ENCODE assay signal across 8 cellular contexts in genomic region chr2:85243101-85244072, GRCh38.
DNase-seq lines count a peak whose midpoint lies in the region; ATAC-seq, FAIRE-seq and TF ChIP-seq lines count a peak whose summit lies in the region.
"Had no signal": no experiment of that assay in that cellular context is flagged by ENCODE, and none has a peak within 500 bp of the region (broad histone marks: within the 10 kb centered on the region; RNA-seq: fewer than 3 reads in every experiment).

No MANE protein-coding gene starts in this region.

- no peak overlapping the region for H3K4me2 ChIP-seq in GM12878 (ENCODE audit: control insufficient read depth, insufficient read depth)

- no peaks in the 10 kb centered on the region for H3K36me3 ChIP-seq in GM12878 (ENCODE audit: control insufficient read depth in 2 of 2, insufficient read depth in 2 of 2, low read length in 1 of 2)

- peaks cover 15% of the 10 kb centered on the region for H3K36me3 Mint-ChIP-seq in type B pancreatic cell
- H3K36me3 Mint-ChIP-seq: T-cell had no signal

- H3K9me3 Mint-ChIP-seq in type B pancreatic cell = no peaks in the 10 kb centered on the region
- H3K9me3 Mint-ChIP-seq: T-cell had no signal

- FAIRE-seq in GM12878 (lab: Jason Lieb, UNC) = no peak

- H2AFZ ChIP-seq in GM12878 (ENCODE audit: control insufficient read depth, low read depth, low read length) = no peak overlapping the region

- peak; percentile 16; the same call in 1 of the 2 replicates for TF ChIP-seq RAD21 in GM12878 (IDR thresholded peaks at IDR 0.05; ENCODE audit: insufficient read depth, low read depth, low read length)

- no peak for TF ChIP-seq POLR2A in GM12878 (IDR thresholded peaks at IDR 0.05; ENCODE audit: low read depth, low read length)

- H3K4me3 ChIP-seq in GM12878 = no peak overlapping the region

- DNase-seq in GM13977 (ENCODE audit: low spot score) (peak; percentile 45), NCI-H1930 (lab: John Stamatoyannopoulos, UW) (peak; percentile 21 to 55), GM12878 (ENCODE audit: low read depth, low spot score) (no peak), left lobe of liver (ENCODE audit: low spot score) (no peak), type B pancreatic cell (ENCODE audit: extremely low spot score, unreplicated experiment) (no peak)

- TF ChIP-seq EP300 in GM12878 (IDR thresholded peaks at IDR 0.05; ENCODE audit: borderline replicate concordance in 1 of 2, control insufficient read depth in 1 of 2, low read depth in 2 of 2, low read length in 2 of 2) = no peak

- H3K27me3 Mint-ChIP-seq in type B pancreatic cell = no peaks in the 10 kb centered on the region

- no peak overlapping the region for H3K4me3 Mint-ChIP-seq in type B pancreatic cell
- H3K4me3 Mint-ChIP-seq: T-cell had no signal

- H3K27ac ChIP-seq in GM12878 (ENCODE audit: control insufficient read depth, insufficient read depth) = no peak overlapping the region

- H3K27ac Mint-ChIP-seq in type B pancreatic cell = peak overlapping the region; percentile 38
- H3K27ac Mint-ChIP-seq: T-cell had no signal

- no TSS peak for BruUV-seq in GM12878 (replicated peaks; lab: Mats Ljungman, UMichigan)

- H3K79me2 ChIP-seq in GM12878 (ENCODE audit: control insufficient read depth, insufficient read depth, low read length) = no peaks in the 10 kb centered on the region

- H3K4me1 Mint-ChIP-seq in type B pancreatic cell (ENCODE audit: unreplicated experiment) = peaks cover 57% of the 10 kb centered on the region

- RAD21 ChIA-PET in GM12878 (lab: Charles Lee; ENCODE audit: unreplicated experiment) = interaction anchor here (0.5 kb wide), 1 partner anchor 97 kb away, joined by 5 read pairs; no protein-coding TSS in a partner anchor

- H3K9ac ChIP-seq in GM12878 (ENCODE audit: control insufficient read depth, insufficient read depth, low read length) = no peak overlapping the region

- in situ Hi-C loops in GM13977 (cut with MboI; ENCODE audit: low pct_unique_long_range_greater_than_20kb, low sequenced_read_pairs, unreplicated experiment) = no loop called here
- in situ Hi-C loops in GM12878 (cut with MboI) = no loop called here

- intact Hi-C loops in GM12878 (cut with micrococcal nuclease; ENCODE audit: unreplicated experiment) = loop anchor here (1.0 kb wide), 1 partner anchor 176 kb away; no protein-coding TSS in a partner anchor

- ATAC-seq in GM12878 (peak; percentile 69), left lobe of liver (peak; percentile 83), GM21381 (IDR thresholded peaks at IDR 0.05; ENCODE audit: unreplicated experiment) (no peak), HG03196 (IDR thresholded peaks at IDR 0.05; ENCODE audit: unreplicated experiment) (no peak)
- ATAC-seq: T-cell had no signal

- no peaks in the 10 kb centered on the region for H3K9me3 ChIP-seq in GM12878 (replicated peaks; ENCODE audit: control insufficient read depth, insufficient read depth, low read length)

- SMC1A ChIA-PET in GM12878 (lab: Charles Lee; ENCODE audit: uncharacterized antibody, unreplicated experiment) = no interaction called here

- H3K27me3 ChIP-seq in GM12878 (replicated peaks in 1 of 2; ENCODE audit: control insufficient read depth in 2 of 2, insufficient read depth in 2 of 2, low read length in 1 of 2) = peaks cover 0 to 2% of the 10 kb centered on the region in 2 experiments; a peak in 2 of 4 replicates

- 39% methylated on average over 24 of the region's 24 CpGs for WGBS in GM12878 (ENCODE audit: insufficient coverage, insufficient replicate concordance, low lambda C conversion rate, missing lambda C conversion rate)

- TF ChIP-seq CTCF in GM13977 (IDR thresholded peaks at IDR 0.05; ENCODE audit: extremely low read depth, insufficient read depth, missing control alignments) = peak; percentile 37
- peak; percentile 36 to 60 (median 46) for TF ChIP-seq CTCF in GM12878 (IDR thresholded peaks at IDR 0.05 in 2 of 3, conservative IDR thresholded peaks at IDR 0.05 in 1 of 3; ENCODE audit: control insufficient read depth in 2 of 3, extremely low read depth in 1 of 3, insufficient read depth in 1 of 3, low read depth in 3 of 3, low read length in 3 of 3)
- peak; percentile 75 for TF ChIP-seq CTCF in type B pancreatic cell (conservative IDR thresholded peaks at IDR 0.05)

- no peaks in the 10 kb centered on the region for H4K20me1 ChIP-seq in GM12878 (ENCODE audit: control insufficient read depth, insufficient read depth)

- H3K4me1 ChIP-seq in GM12878 (ENCODE audit: control insufficient read depth, insufficient read depth, low read length) = no peaks in the 10 kb centered on the region

- CTCF ChIA-PET in GM12878 (lab: Yijun Ruan, JAX) = interaction anchor here (0.5 to 1.2 kb wide), 2 partner anchors 227 to 317 kb away, joined by 3 to 6 read pairs; no protein-coding TSS in a partner anchor

- POLR2A ChIA-PET in GM12878 (lab: Charles Lee) = no interaction called here

TF ChIP-seq in GM12878, 131 proteins besides CTCF, POLR2A, EP300 and RAD21:
- no peak for TF ChIP-seq SUPT20H (IDR thresholded peaks at IDR 0.05; ENCODE audit: borderline replicate concordance, control insufficient read depth, low read depth, low read length)
- TF ChIP-seq SIX5 (IDR thresholded peaks at IDR 0.05; ENCODE audit: low read depth, low read length, severe bottlenecking) = no peak
- TF ChIP-seq STAT3 (IDR thresholded peaks at IDR 0.05; ENCODE audit: low read depth, low read length) = no peak
- no peak for TF ChIP-seq CBX5 (IDR thresholded peaks at IDR 0.05; ENCODE audit: low read depth)
- TF ChIP-seq ZNF384 (IDR thresholded peaks at IDR 0.05; ENCODE audit: borderline replicate concordance, low read depth, low read length) = no peak
- no peak for TF ChIP-seq KDM1A (IDR thresholded peaks at IDR 0.05; ENCODE audit: borderline replicate concordance)
- no peak for TF ChIP-seq NFXL1 (IDR thresholded peaks at IDR 0.05; ENCODE audit: borderline replicate concordance)
- TF ChIP-seq SMC3 (IDR thresholded peaks at IDR 0.05; ENCODE audit: borderline replicate concordance, low read length) = peak; percentile 39; the same call in 1 of the 2 replicates
TF ChIP-seq in GM12878: peak in this region for 1.

Comparison
In these comparisons a context has a peak if more than half of its experiments do, and no peak if none do; other contexts are left out.
1. DNase-seq: peak in GM13977 (single experiment) and NCI-H1930 (2 of 2); none in GM12878 (single experiment), left lobe of liver (single experiment) and type B pancreatic cell (single experiment).
2. ATAC-seq: peak in GM12878 (single experiment) and left lobe of liver (single experiment); none in GM21381 (single experiment) and HG03196 (single experiment).
3. Peak in every context shown above with its lines, with median percentiles within 50 percentile points of each other: CTCF ChIP-seq.